Comparison of ENCODE assay signal across 27 cellular contexts in the genomic region with DNA sequence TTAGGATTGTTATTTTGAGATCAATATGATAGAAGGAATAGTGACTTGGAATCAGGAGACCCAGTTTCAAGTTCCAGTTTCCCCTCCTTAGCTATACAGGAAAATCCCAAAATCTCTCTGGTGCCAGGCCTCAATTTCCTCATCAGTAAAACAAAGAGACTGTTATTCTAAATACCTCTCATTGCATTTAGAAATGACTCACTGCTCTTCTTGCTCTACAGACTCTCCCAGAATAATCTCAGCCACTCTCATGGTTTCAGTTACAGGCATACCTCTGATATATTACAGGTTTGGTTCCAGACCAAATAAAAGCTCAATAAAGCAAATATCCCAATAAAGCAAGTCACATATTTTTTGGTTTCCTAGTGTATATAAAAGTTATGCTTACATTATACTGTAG. TPM values are rescaled to one million over a fixed set of nuclear protein-coding genes. Genes with fewer than 3 reads are reported as not detected.
DNase-seq lines count a peak whose midpoint lies in the region; ATAC-seq and TF ChIP-seq lines count a peak whose summit lies in the region.
"Had no signal": no experiment of that assay in that cellular context is flagged by ENCODE, and none has a peak within 500 bp of the region (broad histone marks: within the 10 kb centered on the region; RNA-seq: fewer than 3 reads in every experiment).

No MANE protein-coding gene starts in this region.

- no peak overlapping the region for H2AFZ ChIP-seq in mammary epithelial cell (ENCODE audit: low read depth, low read length)

- H3K36me3 ChIP-seq in mammary epithelial cell (ENCODE audit: insufficient read depth, low read length): no peaks in the 10 kb centered on the region
- H3K36me3 ChIP-seq: pancreas, sigmoid colon had no signal

- peaks cover 16% of the 10 kb centered on the region for H3K27me3 Mint-ChIP-seq in WTC11 (ENCODE audit: low read depth)

- no peak overlapping the region for H3K27ac Mint-ChIP-seq in WTC11
- H3K27ac Mint-ChIP-seq: activated naive CD4-positive, alpha-beta T cell treated with anti-CD3 and anti-CD28 coated beads for 36 hours; activated T-cell treated with anti-CD3 and anti-CD28 coated beads, Interleukin-2, amount 50 U/mL, for 72 hours; H9; mesothelial cell of epicardium; natural killer cell had no signal

- dilution Hi-C loops in mammary epithelial cell (cut with HindIII; ENCODE audit: low sequenced_read_pairs): no loop called here

- H3K9ac ChIP-seq in mammary epithelial cell (ENCODE audit: insufficient read depth, low read length): no peak overlapping the region

- H3K27ac ChIP-seq in mammary epithelial cell (ENCODE audit: insufficient read depth, low read depth, low read length): no peak overlapping the region
- H3K27ac ChIP-seq: C4-2B, HL-60, pancreas, sigmoid colon had no signal

- H3K79me2 ChIP-seq in mammary epithelial cell (ENCODE audit: insufficient read depth, low read length): no peaks in the 10 kb centered on the region

- no peaks in the 10 kb centered on the region for H3K36me3 Mint-ChIP-seq in WTC11

- no peaks in the 10 kb centered on the region for H3K4me1 ChIP-seq in mammary epithelial cell (ENCODE audit: insufficient read depth, low read length)
- H3K4me1 ChIP-seq: pancreas, sigmoid colon had no signal

- CTCF ChIA-PET in mammary epithelial cell (lab: Charles Lee; ENCODE audit: low non-redundant PET): no interaction called here
- CTCF ChIA-PET in WTC11 (lab: Charles Lee): no interaction called here

- no peak overlapping the region for H3K4me3 ChIP-seq in AG10803 (ENCODE audit: low read length)
- H3K4me3 ChIP-seq in mammary epithelial cell (replicated peaks in 1 of 3; ENCODE audit: insufficient read depth in 1 of 3, low read depth in 2 of 3, low read length in 3 of 3): no peak overlapping the region
- H3K4me3 ChIP-seq: pancreas, sigmoid colon had no signal

- intact Hi-C loops in mammary epithelial cell (cut with micrococcal nuclease): no loop called here
- intact Hi-C loops in sciatic nerve (cut with DNase I): no loop called here

- peak; percentile 12 for DNase-seq in AG10803 (ENCODE audit: low read depth)
- peak; percentile 53 for DNase-seq in mammary epithelial cell
- peak; percentile 50 for DNase-seq in iris pigment epithelial cell (ENCODE audit: low read depth)
- no peak for DNase-seq in WTC11 (ENCODE audit: low spot score)
- no peak for DNase-seq in sciatic nerve (ENCODE audit: low spot score)
- no peak for DNase-seq in DMS114 treated with DMSO at 0.1 percent for 48 hours (lab: John Stamatoyannopoulos, UW; ENCODE audit: unreplicated experiment)
- DNase-seq: activated CD8-positive, alpha-beta memory T cell treated with anti-CD3 and anti-CD28 coated beads for 24 hours; activated naive CD4-positive, alpha-beta T cell treated with anti-CD3 and anti-CD28 coated beads for 36 hours; activated T-cell treated with anti-CD3 and anti-CD28 coated beads, Interleukin-2, amount 50 U/mL, for 72 hours; anterior cingulate cortex; effector CD8-positive, alpha-beta T cell; EL; glutamatergic neuron; H9; natural killer cell; NCI-H1105 treated with DMSO at 0.1 percent for 48 hours; NCI-H2081; pancreas; SIG-M5; sigmoid colon; stimulated activated CD8-positive, alpha-beta memory T cell treated with anti-CD3 and anti-CD28 coated beads, Interleukin-4, amount 100 ng/mL, for 48 hours had no signal

- in situ Hi-C loops in mammary epithelial cell (cut with MboI; ENCODE audit: low sequenced_read_pairs in 2 of 2): no loop called here

- no peak overlapping the region for H3K4me3 Mint-ChIP-seq in WTC11
- H3K4me3 Mint-ChIP-seq: activated naive CD4-positive, alpha-beta T cell treated with anti-CD3 and anti-CD28 coated beads for 36 hours; activated T-cell treated with anti-CD3 and anti-CD28 coated beads, Interleukin-2, amount 50 U/mL, for 72 hours; H9; mesothelial cell of epicardium; natural killer cell had no signal

- no peaks in the 10 kb centered on the region for H3K9me3 ChIP-seq in mammary epithelial cell (replicated peaks; ENCODE audit: insufficient read depth, low read length)
- H3K9me3 ChIP-seq: pancreas, sigmoid colon had no signal

- TF ChIP-seq CTCF in AG10803 (conservative IDR thresholded peaks at IDR 0.05; ENCODE audit: low read length): no peak
- TF ChIP-seq CTCF in mammary epithelial cell (conservative IDR thresholded peaks at IDR 0.05 in 1 of 2, IDR thresholded peaks at IDR 0.05 in 1 of 2; ENCODE audit: extremely low read depth in 1 of 2, insufficient read depth in 1 of 2, low read depth in 1 of 2, low read length in 2 of 2): no peak
- no peak for TF ChIP-seq CTCF in WTC11 (IDR thresholded peaks at IDR 0.05)

- POLR2A ChIA-PET in WTC11 (lab: Charles Lee): no interaction called here

- H4K20me1 ChIP-seq in mammary epithelial cell (ENCODE audit: insufficient read depth, low read length): no peaks in the 10 kb centered on the region

- BruUV-seq in mammary epithelial cell (replicated peaks; lab: Mats Ljungman, UMichigan): no TSS peak

- H3K4me1 Mint-ChIP-seq in WTC11: peaks cover 2% of the 10 kb centered on the region; the same call in 1 of the 2 replicates
- H3K4me1 Mint-ChIP-seq: mesothelial cell of epicardium, natural killer cell had no signal

- H3K27me3 ChIP-seq in mammary epithelial cell (ENCODE audit: insufficient read depth, low read length): no peaks in the 10 kb centered on the region
- H3K27me3 ChIP-seq: pancreas, sigmoid colon had no signal

- peaks cover 23% of the 10 kb centered on the region for H3K9me3 Mint-ChIP-seq in WTC11

- H3K4me2 ChIP-seq in mammary epithelial cell (ENCODE audit: insufficient read depth, low read depth, low read length): no peak overlapping the region

- ATAC-seq in HG02885 (IDR thresholded peaks at IDR 0.05; ENCODE audit: poor library complexity, unreplicated experiment): peak; percentile 56
- ATAC-seq in WTC11: no peak
- ATAC-seq in sciatic nerve: no peak
- ATAC-seq in GM21447 (IDR thresholded peaks at IDR 0.05; ENCODE audit: unreplicated experiment): no peak
- ATAC-seq: activated T-cell treated with anti-CD3 and anti-CD28 coated beads, Interleukin-2, amount 50 U/mL, for 72 hours; esophagus mucosa; natural killer cell had no signal

TF ChIP-seq in WTC11, 78 proteins besides CTCF, POLR2A, EP300 and RAD21:
- TF ChIP-seq, protein P1, sequence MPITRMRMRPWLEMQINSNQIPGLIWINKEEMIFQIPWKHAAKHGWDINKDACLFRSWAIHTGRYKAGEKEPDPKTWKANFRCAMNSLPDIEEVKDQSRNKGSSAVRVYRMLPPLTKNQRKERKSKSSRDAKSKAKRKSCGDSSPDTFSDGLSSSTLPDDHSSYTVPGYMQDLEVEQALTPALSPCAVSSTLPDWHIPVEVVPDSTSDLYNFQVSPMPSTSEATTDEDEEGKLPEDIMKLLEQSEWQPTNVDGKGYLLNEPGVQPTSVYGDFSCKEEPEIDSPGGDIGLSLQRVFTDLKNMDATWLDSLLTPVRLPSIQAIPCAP (CRISPR knock-in tag; IDR thresholded peaks at IDR 0.05): no peak
- TF ChIP-seq ZNF423 (CRISPR knock-in tag; IDR thresholded peaks at IDR 0.05) (no peak), GRHL2 (CRISPR knock-in tag; IDR thresholded peaks at IDR 0.05; ENCODE audit: insufficient replicate concordance, severe bottlenecking) (no peak)

RNA-seq across cellular contexts. Expression of a gene that starts 28.3 kb away (rescaled TPM):
- total RNA-seq in mammary epithelial cell (under 1 TPM; 0.14 to 0.50 TPM), WTC11 (2021) (0.02 to 0.09 TPM (median 0.04 TPM) in 3 replicates), sciatic nerve (0.22 TPM)
- 0.05 TPM for polyA plus RNA-seq in mammary epithelial cell
- polyA minus RNA-seq in mammary epithelial cell: not detected

Comparison
In these comparisons a context has a peak if more than half of its experiments do, and no peak if none do; other contexts are left out.
1. DNase-seq: peak in AG10803 (single experiment), mammary epithelial cell (single experiment) and iris pigment epithelial cell (single experiment); none in WTC11 (single experiment), sciatic nerve (single experiment) and DMS114 treated with DMSO at 0.1 percent for 48 hours (single experiment).